In the genomic region with DNA sequence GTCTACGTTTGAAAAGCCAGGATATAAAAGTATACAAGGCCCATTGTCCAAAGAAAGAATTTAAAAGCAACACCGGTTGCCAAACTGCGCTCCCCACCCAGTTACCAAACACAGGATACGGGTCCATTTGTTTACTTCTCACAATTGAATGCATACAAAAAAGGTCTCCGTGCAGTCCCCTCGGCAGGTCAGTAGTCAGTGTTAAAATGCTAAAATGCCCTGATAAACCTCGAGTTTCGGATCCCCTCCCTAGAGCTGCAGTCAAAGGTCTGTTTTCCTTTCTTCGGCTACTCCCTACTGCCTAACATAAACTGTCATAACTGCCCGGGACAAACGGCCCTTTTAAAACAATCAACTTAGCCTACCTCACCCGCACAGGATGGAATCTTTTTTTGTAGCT, we compare ENCODE assay signal across 1 cellular context.
TF ChIP-seq lines count a peak whose summit lies in the region.

No MANE protein-coding gene starts in this region.

TF ChIP-seq in HepG2, 621 proteins besides CTCF, POLR2A, EP300 and RAD21 (continued from another document):
- TF ChIP-seq CCDC6 (CRISPR knock-in tag; IDR thresholded peaks at IDR 0.05) = no peak
- peak; percentile 66; the same call in 1 of the 2 replicates for TF ChIP-seq FOXJ3 (CRISPR knock-in tag; IDR thresholded peaks at IDR 0.05; ENCODE audit: borderline replicate concordance)
- TF ChIP-seq ETV5 (CRISPR knock-in tag; IDR thresholded peaks at IDR 0.05; ENCODE audit: borderline replicate concordance) = peak; percentile 51; the same call in 1 of the 2 replicates
- TF ChIP-seq, protein P1, sequence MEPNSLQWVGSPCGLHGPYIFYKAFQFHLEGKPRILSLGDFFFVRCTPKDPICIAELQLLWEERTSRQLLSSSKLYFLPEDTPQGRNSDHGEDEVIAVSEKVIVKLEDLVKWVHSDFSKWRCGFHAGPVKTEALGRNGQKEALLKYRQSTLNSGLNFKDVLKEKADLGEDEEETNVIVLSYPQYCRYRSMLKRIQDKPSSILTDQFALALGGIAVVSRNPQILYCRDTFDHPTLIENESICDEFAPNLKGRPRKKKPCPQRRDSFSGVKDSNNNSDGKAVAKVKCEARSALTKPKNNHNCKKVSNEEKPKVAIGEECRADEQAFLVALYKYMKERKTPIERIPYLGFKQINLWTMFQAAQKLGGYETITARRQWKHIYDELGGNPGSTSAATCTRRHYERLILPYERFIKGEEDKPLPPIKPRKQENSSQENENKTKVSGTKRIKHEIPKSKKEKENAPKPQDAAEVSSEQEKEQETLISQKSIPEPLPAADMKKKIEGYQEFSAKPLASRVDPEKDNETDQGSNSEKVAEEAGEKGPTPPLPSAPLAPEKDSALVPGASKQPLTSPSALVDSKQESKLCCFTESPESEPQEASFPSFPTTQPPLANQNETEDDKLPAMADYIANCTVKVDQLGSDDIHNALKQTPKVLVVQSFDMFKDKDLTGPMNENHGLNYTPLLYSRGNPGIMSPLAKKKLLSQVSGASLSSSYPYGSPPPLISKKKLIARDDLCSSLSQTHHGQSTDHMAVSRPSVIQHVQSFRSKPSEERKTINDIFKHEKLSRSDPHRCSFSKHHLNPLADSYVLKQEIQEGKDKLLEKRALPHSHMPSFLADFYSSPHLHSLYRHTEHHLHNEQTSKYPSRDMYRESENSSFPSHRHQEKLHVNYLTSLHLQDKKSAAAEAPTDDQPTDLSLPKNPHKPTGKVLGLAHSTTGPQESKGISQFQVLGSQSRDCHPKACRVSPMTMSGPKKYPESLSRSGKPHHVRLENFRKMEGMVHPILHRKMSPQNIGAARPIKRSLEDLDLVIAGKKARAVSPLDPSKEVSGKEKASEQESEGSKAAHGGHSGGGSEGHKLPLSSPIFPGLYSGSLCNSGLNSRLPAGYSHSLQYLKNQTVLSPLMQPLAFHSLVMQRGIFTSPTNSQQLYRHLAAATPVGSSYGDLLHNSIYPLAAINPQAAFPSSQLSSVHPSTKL (CRISPR knock-in tag; IDR thresholded peaks at IDR 0.05) = peak; percentile 79
- TF ChIP-seq HNRNPL (IDR thresholded peaks at IDR 0.05; ENCODE audit: low read depth, low read length) = no peak
- TF ChIP-seq, protein P2, sequence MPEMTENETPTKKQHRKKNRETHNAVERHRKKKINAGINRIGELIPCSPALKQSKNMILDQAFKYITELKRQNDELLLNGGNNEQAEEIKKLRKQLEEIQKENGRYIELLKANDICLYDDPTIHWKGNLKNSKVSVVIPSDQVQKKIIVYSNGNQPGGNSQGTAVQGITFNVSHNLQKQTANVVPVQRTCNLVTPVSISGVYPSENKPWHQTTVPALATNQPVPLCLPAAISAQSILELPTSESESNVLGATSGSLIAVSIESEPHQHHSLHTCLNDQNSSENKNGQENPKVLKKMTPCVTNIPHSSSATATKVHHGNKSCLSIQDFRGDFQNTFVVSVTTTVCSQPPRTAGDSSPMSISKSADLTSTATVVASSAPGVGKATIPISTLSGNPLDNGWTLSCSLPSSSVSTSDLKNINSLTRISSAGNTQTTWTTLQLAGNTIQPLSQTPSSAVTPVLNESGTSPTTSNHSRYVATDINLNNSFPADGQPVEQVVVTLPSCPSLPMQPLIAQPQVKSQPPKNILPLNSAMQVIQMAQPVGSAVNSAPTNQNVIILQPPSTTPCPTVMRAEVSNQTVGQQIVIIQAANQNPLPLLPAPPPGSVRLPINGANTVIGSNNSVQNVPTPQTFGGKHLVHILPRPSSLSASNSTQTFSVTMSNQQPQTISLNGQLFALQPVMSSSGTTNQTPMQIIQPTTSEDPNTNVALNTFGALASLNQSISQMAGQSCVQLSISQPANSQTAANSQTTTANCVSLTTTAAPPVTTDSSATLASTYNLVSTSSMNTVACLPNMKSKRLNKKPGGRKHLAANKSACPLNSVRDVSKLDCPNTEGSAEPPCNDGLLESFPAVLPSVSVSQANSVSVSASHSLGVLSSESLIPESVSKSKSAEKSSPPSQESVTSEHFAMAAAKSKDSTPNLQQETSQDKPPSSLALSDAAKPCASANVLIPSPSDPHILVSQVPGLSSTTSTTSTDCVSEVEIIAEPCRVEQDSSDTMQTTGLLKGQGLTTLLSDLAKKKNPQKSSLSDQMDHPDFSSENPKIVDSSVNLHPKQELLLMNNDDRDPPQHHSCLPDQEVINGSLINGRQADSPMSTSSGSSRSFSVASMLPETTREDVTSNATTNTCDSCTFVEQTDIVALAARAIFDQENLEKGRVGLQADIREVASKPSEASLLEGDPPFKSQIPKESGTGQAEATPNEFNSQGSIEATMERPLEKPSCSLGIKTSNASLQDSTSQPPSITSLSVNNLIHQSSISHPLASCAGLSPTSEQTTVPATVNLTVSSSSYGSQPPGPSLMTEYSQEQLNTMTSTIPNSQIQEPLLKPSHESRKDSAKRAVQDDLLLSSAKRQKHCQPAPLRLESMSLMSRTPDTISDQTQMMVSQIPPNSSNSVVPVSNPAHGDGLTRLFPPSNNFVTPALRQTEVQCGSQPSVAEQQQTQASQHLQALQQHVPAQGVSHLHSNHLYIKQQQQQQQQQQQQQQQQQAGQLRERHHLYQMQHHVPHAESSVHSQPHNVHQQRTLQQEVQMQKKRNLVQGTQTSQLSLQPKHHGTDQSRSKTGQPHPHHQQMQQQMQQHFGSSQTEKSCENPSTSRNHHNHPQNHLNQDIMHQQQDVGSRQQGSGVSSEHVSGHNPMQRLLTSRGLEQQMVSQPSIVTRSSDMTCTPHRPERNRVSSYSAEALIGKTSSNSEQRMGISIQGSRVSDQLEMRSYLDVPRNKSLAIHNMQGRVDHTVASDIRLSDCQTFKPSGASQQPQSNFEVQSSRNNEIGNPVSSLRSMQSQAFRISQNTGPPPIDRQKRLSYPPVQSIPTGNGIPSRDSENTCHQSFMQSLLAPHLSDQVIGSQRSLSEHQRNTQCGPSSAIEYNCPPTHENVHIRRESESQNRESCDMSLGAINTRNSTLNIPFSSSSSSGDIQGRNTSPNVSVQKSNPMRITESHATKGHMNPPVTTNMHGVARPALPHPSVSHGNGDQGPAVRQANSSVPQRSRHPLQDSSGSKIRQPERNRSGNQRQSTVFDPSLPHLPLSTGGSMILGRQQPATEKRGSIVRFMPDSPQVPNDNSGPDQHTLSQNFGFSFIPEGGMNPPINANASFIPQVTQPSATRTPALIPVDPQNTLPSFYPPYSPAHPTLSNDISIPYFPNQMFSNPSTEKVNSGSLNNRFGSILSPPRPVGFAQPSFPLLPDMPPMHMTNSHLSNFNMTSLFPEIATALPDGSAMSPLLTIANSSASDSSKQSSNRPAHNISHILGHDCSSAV (CRISPR knock-in tag; IDR thresholded peaks at IDR 0.05; ENCODE audit: borderline replicate concordance) = no peak
- peak; percentile 38; the same call in 1 of the 2 replicates for TF ChIP-seq GFI1 (CRISPR knock-in tag; IDR thresholded peaks at IDR 0.05; ENCODE audit: borderline replicate concordance)
- 0 out of 2 replicates have a peak, but pooled peaks have one; percentile 2 for TF ChIP-seq TGIF2 (CRISPR knock-in tag; IDR thresholded peaks at IDR 0.05)
- peak; percentile 49; the same call in 1 of the 2 replicates for TF ChIP-seq ELF3 (CRISPR knock-in tag; IDR thresholded peaks at IDR 0.05)
- TF ChIP-seq, protein P3, sequence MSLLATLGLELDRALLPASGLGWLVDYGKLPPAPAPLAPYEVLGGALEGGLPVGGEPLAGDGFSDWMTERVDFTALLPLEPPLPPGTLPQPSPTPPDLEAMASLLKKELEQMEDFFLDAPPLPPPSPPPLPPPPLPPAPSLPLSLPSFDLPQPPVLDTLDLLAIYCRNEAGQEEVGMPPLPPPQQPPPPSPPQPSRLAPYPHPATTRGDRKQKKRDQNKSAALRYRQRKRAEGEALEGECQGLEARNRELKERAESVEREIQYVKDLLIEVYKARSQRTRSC (CRISPR knock-in tag; IDR thresholded peaks at IDR 0.05; ENCODE audit: low read depth) = no peak
- TF ChIP-seq ZSCAN29 (CRISPR knock-in tag; conservative IDR thresholded peaks at IDR 0.05) = 0 out of 2 replicates have a peak, but pooled peaks have one; percentile 27
- no peak for TF ChIP-seq PAF1 (CRISPR knock-in tag; IDR thresholded peaks at IDR 0.05)
- no peak for TF ChIP-seq ARNT2 (CRISPR knock-in tag; IDR thresholded peaks at IDR 0.05; ENCODE audit: low read depth)
- TF ChIP-seq, protein P4, sequence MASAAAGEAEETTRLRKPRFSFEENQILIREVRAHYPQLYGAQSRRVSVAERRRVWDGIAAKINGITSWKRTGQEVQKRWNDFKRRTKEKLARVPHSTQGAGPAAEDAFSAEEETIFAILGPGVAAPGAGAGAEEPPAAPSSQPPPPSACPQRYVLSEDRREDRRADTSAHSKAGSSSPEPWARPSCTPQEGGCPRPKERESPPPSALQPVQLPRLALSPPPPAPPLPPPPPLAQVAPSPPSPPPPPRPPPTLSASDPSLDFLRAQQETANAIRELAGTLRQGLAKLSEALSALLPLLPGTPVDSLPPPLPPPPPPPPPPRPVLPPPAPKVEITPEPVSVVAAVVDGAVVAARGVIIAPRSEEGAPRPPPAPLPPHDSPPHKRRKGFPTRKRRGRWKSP (CRISPR knock-in tag; IDR thresholded peaks at IDR 0.05) = peak; percentile 46; the same call in 1 of the 2 replicates
- TF ChIP-seq CREM (IDR thresholded peaks at IDR 0.05) = peak; percentile 47; the same call in 1 of the 2 replicates
- TF ChIP-seq CREM (CRISPR knock-in tag; IDR thresholded peaks at IDR 0.05) = no peak
- TF ChIP-seq RARA (CRISPR knock-in tag; IDR thresholded peaks at IDR 0.05) = peak; percentile 35; the same call in 1 of the 2 replicates
- TF ChIP-seq ZNF30 (CRISPR knock-in tag; IDR thresholded peaks at IDR 0.05) = no peak
- TF ChIP-seq ZNF124 (CRISPR knock-in tag; IDR thresholded peaks at IDR 0.05) = peak; percentile 96
- TF ChIP-seq, protein P5, sequence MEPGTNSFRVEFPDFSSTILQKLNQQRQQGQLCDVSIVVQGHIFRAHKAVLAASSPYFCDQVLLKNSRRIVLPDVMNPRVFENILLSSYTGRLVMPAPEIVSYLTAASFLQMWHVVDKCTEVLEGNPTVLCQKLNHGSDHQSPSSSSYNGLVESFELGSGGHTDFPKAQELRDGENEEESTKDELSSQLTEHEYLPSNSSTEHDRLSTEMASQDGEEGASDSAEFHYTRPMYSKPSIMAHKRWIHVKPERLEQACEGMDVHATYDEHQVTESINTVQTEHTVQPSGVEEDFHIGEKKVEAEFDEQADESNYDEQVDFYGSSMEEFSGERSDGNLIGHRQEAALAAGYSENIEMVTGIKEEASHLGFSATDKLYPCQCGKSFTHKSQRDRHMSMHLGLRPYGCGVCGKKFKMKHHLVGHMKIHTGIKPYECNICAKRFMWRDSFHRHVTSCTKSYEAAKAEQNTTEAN (CRISPR knock-in tag; conservative IDR thresholded peaks at IDR 0.05) = 0 out of 2 replicates have a peak, but pooled peaks have one; percentile 40
- TF ChIP-seq MED1 (CRISPR knock-in tag; IDR thresholded peaks at IDR 0.05) = peak; percentile 56
- TF ChIP-seq HMG20A (CRISPR knock-in tag; IDR thresholded peaks at IDR 0.05; ENCODE audit: borderline replicate concordance) = peak; percentile 61; the same call in 1 of the 2 replicates
- no peak for TF ChIP-seq SOX6 (IDR thresholded peaks at IDR 0.05)
- TF ChIP-seq SOX6 (CRISPR knock-in tag; IDR thresholded peaks at IDR 0.05) = peak; percentile 88
- no peak for TF ChIP-seq LCORL (IDR thresholded peaks at IDR 0.05)
- peak; percentile 75; the same call in 1 of the 2 replicates for TF ChIP-seq LCORL (CRISPR knock-in tag; IDR thresholded peaks at IDR 0.05)
- TF ChIP-seq, protein P6, sequence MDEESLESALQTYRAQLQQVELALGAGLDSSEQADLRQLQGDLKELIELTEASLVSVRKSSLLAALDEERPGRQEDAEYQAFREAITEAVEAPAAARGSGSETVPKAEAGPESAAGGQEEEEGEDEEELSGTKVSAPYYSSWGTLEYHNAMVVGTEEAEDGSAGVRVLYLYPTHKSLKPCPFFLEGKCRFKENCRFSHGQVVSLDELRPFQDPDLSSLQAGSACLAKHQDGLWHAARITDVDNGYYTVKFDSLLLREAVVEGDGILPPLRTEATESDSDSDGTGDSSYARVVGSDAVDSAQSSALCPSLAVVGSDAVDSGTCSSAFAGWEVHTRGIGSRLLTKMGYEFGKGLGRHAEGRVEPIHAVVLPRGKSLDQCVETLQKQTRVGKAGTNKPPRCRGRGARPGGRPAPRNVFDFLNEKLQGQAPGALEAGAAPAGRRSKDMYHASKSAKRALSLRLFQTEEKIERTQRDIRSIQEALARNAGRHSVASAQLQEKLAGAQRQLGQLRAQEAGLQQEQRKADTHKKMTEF (CRISPR knock-in tag; IDR thresholded peaks at IDR 0.05) = peak; percentile 24; the same call in 1 of the 2 replicates
- TF ChIP-seq SIN3A (IDR thresholded peaks at IDR 0.05; ENCODE audit: borderline replicate concordance, low read depth, low read length) = 0 out of 2 replicates have a peak, but pooled peaks have one; percentile 21
- TF ChIP-seq FOXA3 (CRISPR knock-in tag; IDR thresholded peaks at IDR 0.05) = peak; percentile 66
- no peak for TF ChIP-seq FOXP1 (IDR thresholded peaks at IDR 0.05)
- TF ChIP-seq FOXP1 (CRISPR knock-in tag; IDR thresholded peaks at IDR 0.05) = peak; percentile 91; the same call in 1 of the 2 replicates
- TF ChIP-seq, protein P7, sequence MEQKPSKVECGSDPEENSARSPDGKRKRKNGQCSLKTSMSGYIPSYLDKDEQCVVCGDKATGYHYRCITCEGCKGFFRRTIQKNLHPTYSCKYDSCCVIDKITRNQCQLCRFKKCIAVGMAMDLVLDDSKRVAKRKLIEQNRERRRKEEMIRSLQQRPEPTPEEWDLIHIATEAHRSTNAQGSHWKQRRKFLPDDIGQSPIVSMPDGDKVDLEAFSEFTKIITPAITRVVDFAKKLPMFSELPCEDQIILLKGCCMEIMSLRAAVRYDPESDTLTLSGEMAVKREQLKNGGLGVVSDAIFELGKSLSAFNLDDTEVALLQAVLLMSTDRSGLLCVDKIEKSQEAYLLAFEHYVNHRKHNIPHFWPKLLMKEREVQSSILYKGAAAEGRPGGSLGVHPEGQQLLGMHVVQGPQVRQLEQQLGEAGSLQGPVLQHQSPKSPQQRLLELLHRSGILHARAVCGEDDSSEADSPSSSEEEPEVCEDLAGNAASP (CRISPR knock-in tag; IDR thresholded peaks at IDR 0.05; ENCODE audit: borderline replicate concordance) = peak; percentile 25; the same call in 1 of the 2 replicates
- TF ChIP-seq ZKSCAN8 (CRISPR knock-in tag; IDR thresholded peaks at IDR 0.05; ENCODE audit: borderline replicate concordance) = peak; percentile 33; the same call in 1 of the 2 replicates
- no peak for TF ChIP-seq MTA3 (CRISPR knock-in tag; IDR thresholded peaks at IDR 0.05)
- 0 out of 2 replicates have a peak, but pooled peaks have one; percentile 32 for TF ChIP-seq ZNF747 (CRISPR knock-in tag; IDR thresholded peaks at IDR 0.05; ENCODE audit: borderline replicate concordance)
- TF ChIP-seq FOXA1 (IDR thresholded peaks at IDR 0.05) = no peak
- peak; percentile 65 for TF ChIP-seq FOXA1 (CRISPR knock-in tag; IDR thresholded peaks at IDR 0.05)
TF ChIP-seq in HepG2: peak in this region for 59.
